13 cellular contexts compared by ENCODE assay signal in the genomic region with DNA sequence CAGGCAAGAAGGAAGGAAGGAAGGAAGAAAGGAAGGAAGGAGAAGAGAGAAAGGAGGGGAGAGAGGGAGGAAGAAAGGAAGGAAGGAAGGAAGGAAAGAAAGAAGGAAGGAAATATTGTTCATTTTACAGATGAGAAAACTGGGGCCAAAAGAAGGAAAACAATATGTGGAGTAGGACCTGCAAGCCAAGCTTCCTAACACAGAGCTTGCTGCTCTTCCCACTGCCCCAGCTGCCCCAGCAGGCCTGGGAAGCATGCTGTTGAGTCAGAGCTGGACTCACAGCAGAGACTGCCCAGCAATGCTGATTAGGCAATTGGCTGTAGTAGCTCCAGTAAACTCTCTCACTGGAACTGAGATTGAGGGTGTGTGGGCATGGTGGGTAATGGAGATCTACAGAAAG. TPM values are rescaled to one million over a fixed set of nuclear protein-coding genes. Genes with fewer than 3 reads are reported as not detected.
DNase-seq lines count a peak whose midpoint lies in the region; TF ChIP-seq lines count a peak whose summit lies in the region.
"Had no signal": no experiment of that assay in that cellular context is flagged by ENCODE, and none has a peak within 500 bp of the region (broad histone marks: within the 10 kb centered on the region; RNA-seq: fewer than 3 reads in every experiment).

No MANE protein-coding gene starts in this region.

- POLR2A ChIA-PET in PC-9 (lab: Charles Lee; ENCODE audit: unreplicated experiment): no interaction called here
- POLR2A ChIA-PET in CD8-positive, alpha-beta memory T cell (lab: Charles Lee): no interaction called here

- H3K4me3 ChIP-seq in PC-9 (no peak overlapping the region), fibroblast of lung (replicated peaks in 1 of 4; ENCODE audit: control extremely low read depth in 1 of 4, insufficient read depth in 1 of 4, low read depth in 3 of 4, low read length in 4 of 4) (no peak overlapping the region), neural progenitor cell (no peak overlapping the region), sigmoid colon (no peak overlapping the region)
- no peak overlapping the region for H3K4me3 ChIP-seq in CD8-positive, alpha-beta memory T cell (ENCODE audit: low read length)
- H3K4me3 ChIP-seq: ovary had no signal

- TF ChIP-seq POLR2A in sigmoid colon (IDR thresholded peaks at IDR 0.05): no peak

- CTCF ChIA-PET in PC-9 (lab: Charles Lee): interaction anchor here (0.7 kb wide), 1 partner anchor 585 kb away, joined by 3 read pairs; no protein-coding TSS in a partner anchor
- CTCF ChIA-PET in CD8-positive, alpha-beta memory T cell (lab: Charles Lee): no interaction called here

- H3K4me1 ChIP-seq in PC-9 (replicated peaks; ENCODE audit: insufficient read depth): no peaks in the 10 kb centered on the region
- H3K4me1 ChIP-seq in fibroblast of lung (ENCODE audit: control insufficient read depth, extremely low read depth, insufficient read depth, low read length): no peaks in the 10 kb centered on the region
- H3K4me1 ChIP-seq in neural progenitor cell: no peaks in the 10 kb centered on the region
- H3K4me1 ChIP-seq in sigmoid colon: no peaks in the 10 kb centered on the region
- H3K4me1 ChIP-seq in CD8-positive, alpha-beta memory T cell (ENCODE audit: insufficient read depth, low read length): no peaks in the 10 kb centered on the region

- no peaks in the 10 kb centered on the region for H3K9me3 Mint-ChIP-seq in neural progenitor cell
- peaks cover 0 to 2% (median 0%) of the 10 kb centered on the region in 5 donors for H3K9me3 Mint-ChIP-seq in CD8-positive, alpha-beta memory T cell

- no peak overlapping the region for H3K27ac Mint-ChIP-seq in neural progenitor cell
- no peak overlapping the region for H3K27ac Mint-ChIP-seq in CD8-positive, alpha-beta memory T cell
- H3K27ac Mint-ChIP-seq: CD4-positive, alpha-beta memory T cell had no signal

- no peak overlapping the region for H2AFZ ChIP-seq in PC-9
- H2AFZ ChIP-seq in fibroblast of lung (ENCODE audit: low read length): no peak overlapping the region
- peak overlapping the region; percentile 87 for H2AFZ ChIP-seq in neural progenitor cell (replicated peaks)

- H3K36me3 ChIP-seq in PC-9 (ENCODE audit: low read depth) (no peaks in the 10 kb centered on the region), fibroblast of lung (ENCODE audit: control insufficient read depth, insufficient read depth, low read length) (no peaks in the 10 kb centered on the region), neural progenitor cell (no peaks in the 10 kb centered on the region), sigmoid colon (no peaks in the 10 kb centered on the region)
- no peaks in the 10 kb centered on the region for H3K36me3 ChIP-seq in CD8-positive, alpha-beta memory T cell (ENCODE audit: insufficient read depth, low read length)
- H3K36me3 ChIP-seq: ovary had no signal

- H3K36me3 Mint-ChIP-seq in neural progenitor cell: no peaks in the 10 kb centered on the region
- H3K36me3 Mint-ChIP-seq in CD8-positive, alpha-beta memory T cell: peaks cover 0 to 2% (median 0%) of the 10 kb centered on the region in 3 donors
- H3K36me3 Mint-ChIP-seq: CD4-positive, alpha-beta memory T cell had no signal

- TF ChIP-seq EP300 in sigmoid colon (IDR thresholded peaks at IDR 0.05): no peak

- H4K20me1 ChIP-seq in PC-9 (ENCODE audit: insufficient read depth) (no peaks in the 10 kb centered on the region), fibroblast of lung (ENCODE audit: control insufficient read depth, extremely low read depth, insufficient read depth, low read length) (no peaks in the 10 kb centered on the region), neural progenitor cell (ENCODE audit: low read depth) (no peaks in the 10 kb centered on the region)

- no peaks in the 10 kb centered on the region for H3K27me3 ChIP-seq in PC-9 (ENCODE audit: insufficient read depth, low read depth)
- peaks cover 2% of the 10 kb centered on the region for H3K27me3 ChIP-seq in fibroblast of lung (ENCODE audit: control insufficient read depth, insufficient read depth, low read length)
- no peaks in the 10 kb centered on the region for H3K27me3 ChIP-seq in neural progenitor cell
- H3K27me3 ChIP-seq in sigmoid colon: no peaks in the 10 kb centered on the region
- H3K27me3 ChIP-seq in CD8-positive, alpha-beta memory T cell (ENCODE audit: insufficient read depth, low read length, poor library complexity, severe bottlenecking): no peaks in the 10 kb centered on the region
- H3K27me3 ChIP-seq: ovary had no signal

- BruUV-seq in PC-9 (replicated peaks; lab: Mats Ljungman, UMichigan): no TSS peak

- H3K4me1 Mint-ChIP-seq in neural progenitor cell: no peaks in the 10 kb centered on the region
- H3K4me1 Mint-ChIP-seq in CD8-positive, alpha-beta memory T cell: no peaks in the 10 kb centered on the region

- H3K27ac ChIP-seq in PC-9 (no peak overlapping the region), fibroblast of lung (ENCODE audit: insufficient read depth, low read length) (no peak overlapping the region), neural progenitor cell (no peak overlapping the region), sigmoid colon (no peak overlapping the region)
- no peak overlapping the region for H3K27ac ChIP-seq in CD8-positive, alpha-beta memory T cell (ENCODE audit: low read depth, low read length)
- H3K27ac ChIP-seq: ovary had no signal

- no peaks in the 10 kb centered on the region for H3K9me2 ChIP-seq in PC-9 (ENCODE audit: insufficient read depth)

- H3K4me2 ChIP-seq in PC-9: no peak overlapping the region
- no peak overlapping the region for H3K4me2 ChIP-seq in fibroblast of lung (ENCODE audit: extremely low read depth, insufficient read depth, low read length)
- H3K4me2 ChIP-seq in neural progenitor cell: no peak overlapping the region

- no peaks in the 10 kb centered on the region for H3K79me2 ChIP-seq in PC-9 (ENCODE audit: low read depth)
- no peaks in the 10 kb centered on the region for H3K79me2 ChIP-seq in fibroblast of lung (ENCODE audit: control insufficient read depth, insufficient read depth, low read length)
- no peaks in the 10 kb centered on the region for H3K79me2 ChIP-seq in neural progenitor cell (ENCODE audit: low read depth)

- H3K4me3 Mint-ChIP-seq in neural progenitor cell: no peak overlapping the region
- no peak overlapping the region for H3K4me3 Mint-ChIP-seq in CD8-positive, alpha-beta memory T cell
- H3K4me3 Mint-ChIP-seq: CD4-positive, alpha-beta memory T cell had no signal

- H3F3A ChIP-seq in PC-9 (ENCODE audit: insufficient read depth, low read depth) (no peaks in the 10 kb centered on the region), neural progenitor cell (ENCODE audit: low read depth) (no peaks in the 10 kb centered on the region)

- DNase-seq in COLO668 (lab: John Stamatoyannopoulos, UW; ENCODE audit: unreplicated experiment) (peak; percentile 8), PC-9 (peak; percentile 5 to 51), fibroblast of lung (ENCODE audit: low read depth in 2 of 2) (peak; percentile 69 to 80), neural progenitor cell (ENCODE audit: low spot score) (peak; percentile 27), sigmoid colon (no peak), NCI-H2227 (lab: John Stamatoyannopoulos, UW; ENCODE audit: unreplicated experiment) (no peak), OCI-M2 (lab: John Stamatoyannopoulos, UW; ENCODE audit: unreplicated experiment) (no peak)
- DNase-seq in CD8-positive, alpha-beta memory T cell: no peak
- DNase-seq: activated CD4-positive, alpha-beta T cell treated with anti-CD3 and anti-CD28 coated beads, Interleukin-2, amount 50 U/mL, for 48 hours; CD4-positive, alpha-beta memory T cell; left cardiac atrium; NCI-H82; ovary had no signal

- peaks cover 2% of the 10 kb centered on the region for H3K27me3 Mint-ChIP-seq in neural progenitor cell (ENCODE audit: insufficient read depth, low read depth)
- H3K27me3 Mint-ChIP-seq in CD8-positive, alpha-beta memory T cell: peaks cover 14 to 29% of the 10 kb centered on the region in 2 donors

- H3K9ac ChIP-seq in fibroblast of lung (ENCODE audit: insufficient read depth, low read length) (no peak overlapping the region), neural progenitor cell (no peak overlapping the region)

- no peak for TF ChIP-seq CTCF in PC-9 (conservative IDR thresholded peaks at IDR 0.05)
- no peak for TF ChIP-seq CTCF in fibroblast of lung (conservative IDR thresholded peaks at IDR 0.05 in 1 of 2, IDR thresholded peaks at IDR 0.05 in 1 of 2; ENCODE audit: low read depth in 1 of 2, low read length in 2 of 2)
- no peak for TF ChIP-seq CTCF in neural progenitor cell (IDR thresholded peaks at IDR 0.05)
- TF ChIP-seq CTCF in sigmoid colon (IDR thresholded peaks at IDR 0.05): no peak

- intact Hi-C loops in PC-9 (cut with micrococcal nuclease; ENCODE audit: unreplicated experiment): no loop called here
- intact Hi-C loops in sigmoid colon (cut with DNase I): no loop called here

- H3K9me3 ChIP-seq in PC-9 (ENCODE audit: insufficient read depth, low read depth): no peaks in the 10 kb centered on the region
- H3K9me3 ChIP-seq in fibroblast of lung (ENCODE audit: control insufficient read depth, insufficient read depth, low read depth, low read length): no peaks in the 10 kb centered on the region
- H3K9me3 ChIP-seq in neural progenitor cell (ENCODE audit: low read depth): no peaks in the 10 kb centered on the region
- no peaks in the 10 kb centered on the region for H3K9me3 ChIP-seq in sigmoid colon
- no peaks in the 10 kb centered on the region for H3K9me3 ChIP-seq in CD8-positive, alpha-beta memory T cell (ENCODE audit: low read length)
- H3K9me3 ChIP-seq: ovary had no signal

RNA-seq across cellular contexts. Expression of a gene that starts 42.6 kb away (rescaled TPM):
- 19.6 and 23.0 TPM in 2 replicates for total RNA-seq in PC-9 (2021)
- total RNA-seq in fibroblast of lung: 8.6 and 44.2 TPM in 2 replicates
- 6.4 and 8.2 TPM in 2 replicates for polyA plus RNA-seq in fibroblast of lung
- 11.0 and 11.5 TPM in 2 replicates for polyA plus RNA-seq in fibroblast of lung (2012)
- 9.2 TPM in 1 of 2 replicates, not detected in the other for polyA minus RNA-seq in fibroblast of lung (ENCODE audit: low replicate concordance)
- 27.8 and 35.1 TPM in 2 replicates for total RNA-seq in neural progenitor cell (ENCODE audit: low replicate concordance)
- total RNA-seq in sigmoid colon: 1 to 10 TPM; 2.4 to 9.6 (median 6.1) TPM
- polyA plus RNA-seq in sigmoid colon: 100 to 1,000 TPM in 1 of 3 donors, 10 to 100 TPM in 2; 47.0 to 112 (median 94.8) TPM
- 10 to 100 TPM in 1 of 2 experiments, 1 to 10 TPM in 1; 8.2 to 10.8 TPM for total RNA-seq in CD8-positive, alpha-beta memory T cell
- polyA plus RNA-seq in CD8-positive, alpha-beta memory T cell: 9.0 TPM

Comparison
In these comparisons a context has a peak if more than half of its experiments do, and no peak if none do; other contexts are left out.
1. DNase-seq: peak in COLO668 (single experiment), PC-9 (2 of 2), fibroblast of lung (2 of 2) and neural progenitor cell (single experiment); none in sigmoid colon (single experiment), NCI-H2227 (single experiment), CD8-positive, alpha-beta memory T cell (0 of 5) and OCI-M2 (single experiment).